In genomic region chr1:23368562-23369334, GRCh38 we compare ENCODE assay signal across 8 cellular contexts. TPM values are rescaled to one million over a fixed set of nuclear protein-coding genes. Genes with fewer than 3 reads are reported as not detected.
DNase-seq lines count a peak whose midpoint lies in the region; ATAC-seq, FAIRE-seq and TF ChIP-seq lines count a peak whose summit lies in the region.

No MANE protein-coding gene starts in this region.

- H3K4me1 Mint-ChIP-seq in endothelial cell (ENCODE audit: unreplicated experiment) = peaks cover 39% of the 10 kb centered on the region

- peak; percentile 90 for DNase-seq in D341Med (ENCODE audit: low spot score)
- peak; percentile 73 for DNase-seq in HTR-8/SVneo (ENCODE audit: insufficient read length, low spot score)
- DNase-seq in NOMO-1 treated with dmso at 0.1 percent for 144 hours (lab: John Stamatoyannopoulos, UW; ENCODE audit: unreplicated experiment) = peak; percentile 82
- peak; percentile 85 for DNase-seq in activated CD8-positive, alpha-beta memory T cell treated with anti-CD3 and anti-CD28 coated beads, Interleukin-2, amount 50 U/mL, for 4 hours
- peak; percentile 85 for DNase-seq in endothelial cell (ENCODE audit: low spot score)
- peak; percentile 88 for DNase-seq in middle frontal gyrus (ENCODE audit: extremely low spot score, low spot score)
- peak; percentile 64 to 81 for DNase-seq in stimulated activated CD8-positive, alpha-beta memory T cell treated with anti-CD3 and anti-CD28 coated beads, Interleukin-2, amount 100 ng/mL, for 1 hour (ENCODE audit: low read depth in 2 of 2)

- H3K4me3 Mint-ChIP-seq in endothelial cell (ENCODE audit: unreplicated experiment) = peak overlapping the region; percentile 96

- peaks cover 14% of the 10 kb centered on the region for H3K9me3 Mint-ChIP-seq in endothelial cell (ENCODE audit: unreplicated experiment)

- peak; percentile 58 for ATAC-seq in GM21381 (IDR thresholded peaks at IDR 0.05; ENCODE audit: unreplicated experiment)

- peaks cover 20% of the 10 kb centered on the region for H3K27me3 Mint-ChIP-seq in endothelial cell (ENCODE audit: unreplicated experiment)

- no peak for FAIRE-seq in HTR-8/SVneo (lab: Jason Lieb, UNC)

- H3K27ac Mint-ChIP-seq in endothelial cell (ENCODE audit: unreplicated experiment) = peak overlapping the region; percentile 97

- no peak for TF ChIP-seq CTCF in endothelial cell (IDR thresholded peaks at IDR 0.05; ENCODE audit: unreplicated experiment)

- H3K36me3 Mint-ChIP-seq in endothelial cell (ENCODE audit: low read depth, unreplicated experiment) = peaks cover 36% of the 10 kb centered on the region

RNA-seq across cellular contexts. Expression of gene ZNF436, which starts 0.9 kb away (rescaled TPM):
- total RNA-seq in endothelial cell (ENCODE audit: unreplicated experiment) = 26.0 TPM

RNA-seq across cellular contexts. Expression of gene HNRNPR, which starts 24.7 kb away (rescaled TPM):
- 146 TPM for total RNA-seq in endothelial cell (ENCODE audit: unreplicated experiment)

RNA-seq across cellular contexts. Expression of gene TCEA3, which starts 55.8 kb away (rescaled TPM):
- total RNA-seq in endothelial cell (ENCODE audit: unreplicated experiment) = 9.7 TPM

Comparison
In these comparisons a context has a peak if more than half of its experiments do, and no peak if none do; other contexts are left out.
1. Peak in every context shown above with its lines: DNase-seq and ATAC-seq.